Comparison of ENCODE assay signal across 8 cellular contexts in the genomic region with DNA sequence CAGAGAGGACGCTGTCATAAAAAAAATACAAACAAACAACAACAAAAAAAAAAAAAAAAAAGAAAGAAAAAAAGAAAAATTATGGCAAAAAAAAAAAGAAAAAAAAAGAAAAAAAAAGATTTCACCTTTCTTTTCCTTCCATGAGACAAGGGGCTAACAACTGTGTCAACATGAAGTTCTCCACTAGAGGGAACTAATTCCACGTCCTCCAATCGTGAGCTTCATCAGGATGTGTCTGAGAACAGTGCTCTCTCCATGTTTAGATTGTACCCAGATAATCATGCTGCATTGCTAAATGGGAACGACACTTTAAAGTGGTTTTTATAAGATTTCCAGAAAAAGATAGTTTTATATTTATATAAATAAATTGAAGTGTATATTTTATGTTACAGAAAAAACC.
DNase-seq lines count a peak whose midpoint lies in the region; ATAC-seq and TF ChIP-seq lines count a peak whose summit lies in the region.

No MANE protein-coding gene starts in this region.

- H3F3A ChIP-seq in DOHH2 (ENCODE audit: control insufficient read depth, insufficient read depth) = no peaks in the 10 kb centered on the region

- H3K36me3 ChIP-seq in DOHH2 (ENCODE audit: control insufficient read depth, low read length) = no peaks in the 10 kb centered on the region
- no peaks in the 10 kb centered on the region for H3K36me3 ChIP-seq in adrenal gland (replicated peaks in 1 of 2)

- no peak overlapping the region for H3K4me2 ChIP-seq in DOHH2 (ENCODE audit: low read length)

- WGBS in adrenal gland, 4 donors = 0 to 5% (median 2%) methylated on average over 4 of the region's 4 CpGs
- 6% methylated on average over 4 of the region's 4 CpGs for WGBS in right cardiac atrium

- H3K9me3 ChIP-seq in DOHH2 (ENCODE audit: control insufficient read depth, insufficient read depth, low read length) (no peaks in the 10 kb centered on the region), adrenal gland (replicated peaks in 1 of 3) (no peaks in the 10 kb centered on the region), right cardiac atrium (ENCODE audit: control insufficient read depth, low read length) (no peaks in the 10 kb centered on the region)

- H3K4me1 ChIP-seq in DOHH2 (ENCODE audit: control insufficient read depth, low read length) = peaks cover 7% of the 10 kb centered on the region
- H3K4me1 ChIP-seq in adrenal gland (replicated peaks in 1 of 2) = no peaks in the 10 kb centered on the region
- no peaks in the 10 kb centered on the region for H3K4me1 ChIP-seq in right cardiac atrium (ENCODE audit: control insufficient read depth, insufficient read depth, low read length)

- no peak for TF ChIP-seq POLR2A in adrenal gland (IDR thresholded peaks at IDR 0.05)

- intact Hi-C loops in adrenal gland (cut with DNase I) = loop anchor here (5.0 to 10.0 kb wide), 5 partner anchors 121 to 851 kb away; no protein-coding TSS in a partner anchor
- intact Hi-C loops in right cardiac atrium (cut with DNase I) = loop anchor here in 1 of 4 donors (5.0 kb wide), 2 partner anchors 114 to 856 kb away; no protein-coding TSS in a partner anchor

- H3K27me3 ChIP-seq in DOHH2 (ENCODE audit: control insufficient read depth, low read length) = no peaks in the 10 kb centered on the region
- no peaks in the 10 kb centered on the region for H3K27me3 ChIP-seq in adrenal gland
- H3K27me3 ChIP-seq in right cardiac atrium (ENCODE audit: control insufficient read depth, insufficient read depth) = no peaks in the 10 kb centered on the region

- peak; percentile 47 for TF ChIP-seq CTCF in DOHH2 (IDR thresholded peaks at IDR 0.05; ENCODE audit: low read depth, low read length, poor library complexity, severe bottlenecking)
- TF ChIP-seq CTCF in adrenal gland (IDR thresholded peaks at IDR 0.05) = peak; percentile 46 to 80 (median 68)

- H3K9me2 ChIP-seq in DOHH2 (replicated peaks; ENCODE audit: control insufficient read depth, low read length) = no peaks in the 10 kb centered on the region

- no peak overlapping the region for H3K4me3 ChIP-seq in DOHH2 (ENCODE audit: low read length)
- H3K4me3 ChIP-seq in adrenal gland = no peak overlapping the region
- no peak overlapping the region for H3K4me3 ChIP-seq in right cardiac atrium (ENCODE audit: low read length)

- no peaks in the 10 kb centered on the region for H3K79me2 ChIP-seq in DOHH2 (ENCODE audit: control insufficient read depth, low read length)

- no peaks in the 10 kb centered on the region for H4K20me1 ChIP-seq in DOHH2 (ENCODE audit: control insufficient read depth, insufficient read depth, low read depth, low read length)

- peak; percentile 57 for DNase-seq in NCI-H2171 treated with DMSO at 0.1 percent for 48 hours (lab: John Stamatoyannopoulos, UW)
- peak in 3 of 7 donors; percentile 22 to 35 (median 27) for DNase-seq in adrenal gland
- no peak for DNase-seq in right cardiac atrium
- peak; percentile 35 for DNase-seq in smooth muscle cell of the brain vasculature (ENCODE audit: low read depth, low spot score)
- DNase-seq in NK-92 treated with Interleukin-12 subunit alpha and Interleukin-12 subunit beta, amount 100 ng/mL, for 24 hours (lab: John Stamatoyannopoulos, UW) = no peak

- ATAC-seq in GM19397 (IDR thresholded peaks at IDR 0.05; ENCODE audit: unreplicated experiment) = peak; percentile 74
- peak; percentile 91 for ATAC-seq in HG03196 (IDR thresholded peaks at IDR 0.05; ENCODE audit: unreplicated experiment)
- peak; percentile 76 to 81 for ATAC-seq in right cardiac atrium

- H3K27ac ChIP-seq in DOHH2 (ENCODE audit: low read depth, low read length) = no peak overlapping the region
- H3K27ac ChIP-seq in adrenal gland = no peak overlapping the region
- H3K27ac ChIP-seq in right cardiac atrium (ENCODE audit: low read length) = no peak overlapping the region

Comparison
In these comparisons a context has a peak if more than half of its experiments do, and no peak if none do; other contexts are left out.
1. DNase-seq: peak in NCI-H2171 treated with DMSO at 0.1 percent for 48 hours (single experiment) and smooth muscle cell of the brain vasculature (single experiment); none in right cardiac atrium (0 of 3) and NK-92 treated with Interleukin-12 subunit alpha and Interleukin-12 subunit beta, amount 100 ng/mL, for 24 hours (single experiment).
2. Peak in every context shown above with its lines, with median percentiles within 50 percentile points of each other: ATAC-seq.